24 cellular contexts compared by ENCODE assay signal in genomic region chr16:52533296-52533695, GRCh38. TPM values are rescaled to one million over a fixed set of nuclear protein-coding genes. Genes with fewer than 3 reads are reported as not detected.
"Had no signal": no experiment of that assay in that cellular context is flagged by ENCODE, and none has a peak within 500 bp of the region (broad histone marks: within the 10 kb centered on the region; RNA-seq: fewer than 3 reads in every experiment).

No MANE protein-coding gene starts in this region.

- H3K36me3 ChIP-seq: colonic mucosa, esophagus squamous epithelium, gastrocnemius medialis, heart right ventricle, left lung, lower lobe of right lung had no signal

- H3K27me3 ChIP-seq: colonic mucosa, gastrocnemius medialis, left lung had no signal

- H3K9me3 ChIP-seq: colonic mucosa, esophagus squamous epithelium, gastrocnemius medialis, heart right ventricle, left lung, lower lobe of right lung, mucosa of descending colon had no signal

- ATAC-seq: effector memory CD8-positive, alpha-beta T cell; esophagus mucosa; gastrocnemius medialis; heart right ventricle; left cardiac atrium; left lung; left ventricle myocardium superior; lower lobe of right lung; mucosa of descending colon had no signal

- H3K4me3 ChIP-seq: colonic mucosa, esophagus squamous epithelium, gastrocnemius medialis, heart right ventricle, left lung, lower lobe of right lung, mucosa of descending colon had no signal

- H3K27ac ChIP-seq: colonic mucosa, epithelial cell of prostate, esophagus squamous epithelium, gastrocnemius medialis, heart right ventricle, left lung, lower lobe of right lung had no signal

- DNase-seq: colonic mucosa; cortex of kidney; effector CD8-positive, alpha-beta T cell; effector memory CD8-positive, alpha-beta T cell; endodermal cell; erythroblast; esophagus squamous epithelium; foreskin fibroblast; foreskin melanocyte; gastrocnemius medialis; glutamatergic neuron; head of caudate nucleus; heart right ventricle; hippocampal formation; left cardiac atrium; left lung; left ventricle myocardium superior; lower lobe of right lung; mesenchymal stem cell; mucosa of descending colon; naive B cell had no signal

- H3K4me1 ChIP-seq: colonic mucosa, esophagus squamous epithelium, gastrocnemius medialis, heart right ventricle, left lung, lower lobe of right lung had no signal

RNA-seq across cellular contexts. Expression of gene TOX3, which starts 13.6 kb away (rescaled TPM):
- polyA plus RNA-seq: heart right ventricle, keratinocyte had no signal
